17 cellular contexts compared by ENCODE assay signal in genomic region chrY:13094904-13095600, GRCh38.
"Had no signal": no experiment of that assay in that cellular context is flagged by ENCODE, and none has a peak within 500 bp of the region (broad histone marks: within the 10 kb centered on the region; RNA-seq: fewer than 3 reads in every experiment).

No MANE protein-coding gene starts in this region.

- H3K36me3 ChIP-seq: heart left ventricle, sigmoid colon, thoracic aorta, vagina had no signal

- H3K36me3 Mint-ChIP-seq: activated naive CD4-positive, alpha-beta T cell treated with anti-CD3 and anti-CD28 coated beads, Interleukin-2, amount 50 U/mL, for 72 hours; brain; stimulated activated memory B cell treated with anti-CD40 and anti-IgM and Interleukin-4, amounts not matched to agents 10 μg/mL and 1 μg/mL and 100 μg/mL, for 72 hours; type B pancreatic cell had no signal

- H3K4me2 ChIP-seq: smooth muscle cell had no signal

- H3K27me3 Mint-ChIP-seq: brain, progenitor cell of endocrine pancreas, type B pancreatic cell had no signal

- H3K4me3 Mint-ChIP-seq: activated T-helper 1 cell treated with anti-CD3 and anti-CD28 coated beads, Interleukin-12 subunit alpha, Interleukin-12 subunit beta, Interleukin-2, Interleukin-4 antibody, amounts not matched to agents 30 ng/mL and 10 ng/mL and 1 ng/mL, durations not matched to agents 14 hours and 24 hours and 36 hours; brain; natural killer cell treated with Interleukin-12 subunit alpha and Interleukin-12 subunit beta and Interleukin-15 and Interleukin-18, amount 100 ng/mL, for 72 hours; stimulated activated memory B cell treated with anti-CD40 and anti-IgM and Interleukin-4, amounts not matched to agents 10 μg/mL and 1 μg/mL and 100 μg/mL, for 72 hours; type B pancreatic cell had no signal

- H3K27ac ChIP-seq: epithelial cell of prostate, heart left ventricle, sigmoid colon, thoracic aorta, vagina, VCaP had no signal

- H3K4me1 ChIP-seq: heart left ventricle, sigmoid colon, vagina had no signal

- H3K9me3 Mint-ChIP-seq: activated T-helper 1 cell treated with anti-CD3 and anti-CD28 coated beads, Interleukin-12 subunit alpha, Interleukin-12 subunit beta, Interleukin-2, Interleukin-4 antibody, amounts not matched to agents 30 ng/mL and 10 ng/mL and 1 ng/mL, durations not matched to agents 14 hours and 24 hours and 36 hours; brain; natural killer cell treated with Interleukin-12 subunit alpha and Interleukin-12 subunit beta and Interleukin-15 and Interleukin-18, amount 100 ng/mL, for 72 hours; type B pancreatic cell had no signal

- H3K27ac Mint-ChIP-seq: activated T-helper 1 cell treated with anti-CD3 and anti-CD28 coated beads, Interleukin-12 subunit alpha, Interleukin-12 subunit beta, Interleukin-2, Interleukin-4 antibody, amounts not matched to agents 30 ng/mL and 10 ng/mL and 1 ng/mL, durations not matched to agents 14 hours and 24 hours and 36 hours; brain; natural killer cell treated with Interleukin-12 subunit alpha and Interleukin-12 subunit beta and Interleukin-15 and Interleukin-18, amount 100 ng/mL, for 72 hours; progenitor cell of endocrine pancreas; stimulated activated memory B cell treated with anti-CD40 and anti-IgM and Interleukin-4, amounts not matched to agents 10 μg/mL and 1 μg/mL and 100 μg/mL, for 72 hours; type B pancreatic cell had no signal

- H3K4me3 ChIP-seq: heart left ventricle, sigmoid colon, smooth muscle cell, thoracic aorta, vagina had no signal

- H3K9me3 ChIP-seq: heart left ventricle, sigmoid colon, thoracic aorta, vagina had no signal

- H3K27me3 ChIP-seq: heart left ventricle, sigmoid colon, vagina had no signal

- H3K4me1 Mint-ChIP-seq: brain; stimulated activated memory B cell treated with anti-CD40 and anti-IgM and Interleukin-4, amounts not matched to agents 10 μg/mL and 1 μg/mL and 100 μg/mL, for 72 hours had no signal

- DNase-seq: activated CD4-positive, CD25-positive, alpha-beta regulatory T cell treated with anti-CD3 and anti-CD28 coated beads, Interleukin-2, amount 50 U/mL, for 72 hours; aorta; heart left ventricle; retina; sigmoid colon had no signal

- ATAC-seq: heart left ventricle; stimulated activated memory B cell treated with anti-CD40 and anti-IgM and Interleukin-4, amounts not matched to agents 10 μg/mL and 1 μg/mL and 100 μg/mL, for 72 hours had no signal
